Comparison of ENCODE assay signal across 18 cellular contexts in the genomic region with DNA sequence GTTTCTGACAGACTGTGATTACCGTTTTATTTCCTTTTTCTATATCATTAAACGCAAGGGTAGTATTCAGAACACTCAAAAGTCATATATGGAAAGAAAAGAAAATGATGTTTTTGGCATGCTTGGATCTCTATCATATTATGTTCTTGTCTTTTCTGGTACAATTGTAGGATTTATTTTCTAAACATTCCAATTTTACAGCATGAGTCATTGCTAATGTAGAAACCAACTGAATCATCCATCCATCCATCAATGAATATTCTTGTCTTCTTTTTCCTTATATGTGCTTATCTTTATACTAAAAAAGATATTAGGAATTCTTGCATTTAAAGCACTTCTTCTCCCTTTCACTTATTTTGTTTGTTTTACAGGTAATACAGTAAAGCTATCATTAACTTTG. TPM values are rescaled to one million over a fixed set of nuclear protein-coding genes. Genes with fewer than 3 reads are reported as not detected.
A peak's percentile ranks its signal among the peaks of the same experiment; 100 is the strongest.
DNase-seq lines count a peak whose midpoint lies in the region; ATAC-seq and TF ChIP-seq lines count a peak whose summit lies in the region.
"Had no signal": no experiment of that assay in that cellular context is flagged by ENCODE, and none has a peak within 500 bp of the region (broad histone marks: within the 10 kb centered on the region; RNA-seq: fewer than 3 reads in every experiment).

No MANE protein-coding gene starts in this region.

- no peaks in the 10 kb centered on the region for H3K9me3 Mint-ChIP-seq in activated CD8-positive, alpha-beta T cell treated with anti-CD3 and anti-CD28 coated beads, Interleukin-2, amount 10 ng/mL, durations not matched to agents 7 days and 5 days (ENCODE audit: insufficient read depth)
- H3K9me3 Mint-ChIP-seq: H9 had no signal

- peak overlapping the region; percentile 34 for H3K4me2 ChIP-seq in skeletal muscle satellite cell (ENCODE audit: low read length)

- no peak for TF ChIP-seq CTCF in coronary artery (IDR thresholded peaks at IDR 0.05)
- TF ChIP-seq CTCF in GM10248 (IDR thresholded peaks at IDR 0.05; ENCODE audit: control extremely low read depth, extremely low read depth, low read depth, missing control alignments): no peak

- ATAC-seq in activated CD8-positive, alpha-beta T cell treated with anti-CD3 and anti-CD28 coated beads, Interleukin-2, amount 10 ng/mL, durations not matched to agents 7 days and 5 days: no peak
- ATAC-seq: Right ventricle myocardium inferior had no signal

- peak; percentile 61 for DNase-seq in EH (ENCODE audit: low read depth)
- peak; percentile 39 for DNase-seq in M059J (ENCODE audit: low read depth)
- DNase-seq in coronary artery (ENCODE audit: low spot score): no peak
- DNase-seq in activated naive CD4-positive, alpha-beta T cell treated with anti-CD3 and anti-CD28 coated beads, Interleukin-2, amount 50 U/mL, for 16 hours: no peak
- no peak for DNase-seq in GM10248 (ENCODE audit: extremely low spot score)
- DNase-seq in SHP77 (lab: John Stamatoyannopoulos, UW): no peak
- no peak for DNase-seq in activated CD8-positive, alpha-beta T cell treated with anti-CD3 and anti-CD28 coated beads, Interleukin-2, amount 10 ng/mL, durations not matched to agents 7 days and 5 days
- DNase-seq: COR-L47, DMS153, EL, H9, KBM-7, NCI-H1092, NCI-H2081 treated with DMSO at 0.1 percent for 48 hours, NCI-H524 had no signal

- no peaks in the 10 kb centered on the region for H3K36me3 ChIP-seq in skeletal muscle satellite cell (ENCODE audit: insufficient read depth, low read length)

- peaks cover 7% of the 10 kb centered on the region for H3K4me1 Mint-ChIP-seq in activated CD8-positive, alpha-beta T cell treated with anti-CD3 and anti-CD28 coated beads, Interleukin-2, amount 10 ng/mL, durations not matched to agents 7 days and 5 days (ENCODE audit: low read depth)

- peak overlapping the region; percentile 57 to 91 for H3K27ac ChIP-seq in coronary artery
- H3K27ac ChIP-seq: SK-N-MC had no signal

- no peak overlapping the region for H3K27ac Mint-ChIP-seq in activated CD8-positive, alpha-beta T cell treated with anti-CD3 and anti-CD28 coated beads, Interleukin-2, amount 10 ng/mL, durations not matched to agents 7 days and 5 days
- H3K27ac Mint-ChIP-seq: H9 had no signal

- POLR2A ChIA-PET in GM10248 (lab: Yijun Ruan, JAX): no interaction called here
- POLR2A ChIA-PET in activated CD8-positive, alpha-beta T cell treated with anti-CD3 and anti-CD28 coated beads, Interleukin-2, amount 10 ng/mL, durations not matched to agents 7 days and 5 days (lab: Charles Lee): no interaction called here

- H3K9ac ChIP-seq in skeletal muscle satellite cell (ENCODE audit: low read depth, low read length): no peak overlapping the region

- no peaks in the 10 kb centered on the region for H3K27me3 ChIP-seq in skeletal muscle satellite cell (ENCODE audit: control insufficient read depth, insufficient read depth, low read length)

- peaks cover 57% of the 10 kb centered on the region for H3K4me1 ChIP-seq in skeletal muscle satellite cell (ENCODE audit: control insufficient read depth, insufficient read depth, low read length)

- no peaks in the 10 kb centered on the region for H3K27me3 Mint-ChIP-seq in activated CD8-positive, alpha-beta T cell treated with anti-CD3 and anti-CD28 coated beads, Interleukin-2, amount 10 ng/mL, durations not matched to agents 7 days and 5 days (ENCODE audit: low read depth)

- CTCF ChIA-PET in GM10248 (lab: Yijun Ruan, JAX): no interaction called here
- CTCF ChIA-PET in activated CD8-positive, alpha-beta T cell treated with anti-CD3 and anti-CD28 coated beads, Interleukin-2, amount 10 ng/mL, durations not matched to agents 7 days and 5 days (lab: Charles Lee): no interaction called here

- no peak overlapping the region for H3K4me3 Mint-ChIP-seq in activated CD8-positive, alpha-beta T cell treated with anti-CD3 and anti-CD28 coated beads, Interleukin-2, amount 10 ng/mL, durations not matched to agents 7 days and 5 days
- H3K4me3 Mint-ChIP-seq: H9 had no signal

- H3K36me3 Mint-ChIP-seq in activated CD8-positive, alpha-beta T cell treated with anti-CD3 and anti-CD28 coated beads, Interleukin-2, amount 10 ng/mL, durations not matched to agents 7 days and 5 days (ENCODE audit: low read depth): peaks cover 1% of the 10 kb centered on the region

- H3K9me3 ChIP-seq in skeletal muscle satellite cell (replicated peaks; ENCODE audit: low read length): no peaks in the 10 kb centered on the region

- H3K4me3 ChIP-seq in coronary artery (no peak overlapping the region), skeletal muscle satellite cell (ENCODE audit: low read length) (no peak overlapping the region)
- H3K4me3 ChIP-seq: SK-N-MC had no signal

RNA-seq across cellular contexts. Expression of gene AMIGO2, which starts 20.4 kb away (rescaled TPM):
- total RNA-seq in M059J (2014; rRNA removed; shearing (Covaris generic)): 26.1 and 37.5 TPM in 2 replicates
- 0.51 and 5.0 TPM in 2 replicates for total RNA-seq in skeletal muscle satellite cell (2012; rRNA removed)
- total RNA-seq in activated CD8-positive, alpha-beta T cell treated with anti-CD3 and anti-CD28 coated beads, Interleukin-2, amount 10 ng/mL, durations not matched to agents 7 days and 5 days: 10 to 100 TPM; 10.2 TPM

RNA-seq across cellular contexts. Expression of gene PCED1B, which starts 20.7 kb away (rescaled TPM):
- total RNA-seq in M059J (2014; rRNA removed; shearing (Covaris generic)): 2.8 and 4.5 TPM in 2 replicates
- 0.22 and 0.25 TPM in 2 replicates for total RNA-seq in skeletal muscle satellite cell (2012; rRNA removed)
- total RNA-seq in activated CD8-positive, alpha-beta T cell treated with anti-CD3 and anti-CD28 coated beads, Interleukin-2, amount 10 ng/mL, durations not matched to agents 7 days and 5 days: 10 to 100 TPM; 72.1 to 74.2 TPM

Comparison
In these comparisons a context has a peak if more than half of its experiments do, and no peak if none do; other contexts are left out.
1. DNase-seq: peak in EH (single experiment) and M059J (single experiment); none in coronary artery (single experiment), activated naive CD4-positive, alpha-beta T cell treated with anti-CD3 and anti-CD28 coated beads, Interleukin-2, amount 50 U/mL, for 16 hours (single experiment), GM10248 (single experiment), SHP77 (0 of 2) and activated CD8-positive, alpha-beta T cell treated with anti-CD3 and anti-CD28 coated beads, Interleukin-2, amount 10 ng/mL, durations not matched to agents 7 days and 5 days (single experiment).
2. RNA of gene PCED1B, which starts 20.7 kb away (total RNA-seq): 72.1 to 74.2 TPM in activated CD8-positive, alpha-beta T cell treated with anti-CD3 and anti-CD28 coated beads, Interleukin-2, amount 10 ng/mL, durations not matched to agents 7 days and 5 days; 2.8 to 4.5 TPM in M059J; every median in the first group is over 10 times any median in the second.